ENCODE assay signal across 10 cellular contexts in genomic region chr13:29902632-29903305, GRCh38. TPM values are rescaled to one million over a fixed set of nuclear protein-coding genes. Genes with fewer than 3 reads are reported as not detected.
DNase-seq lines count a peak whose midpoint lies in the region; ATAC-seq and TF ChIP-seq lines count a peak whose summit lies in the region.
"Had no signal": no experiment of that assay in that cellular context is flagged by ENCODE, and none has a peak within 500 bp of the region (broad histone marks: within the 10 kb centered on the region; RNA-seq: fewer than 3 reads in every experiment).

No MANE protein-coding gene starts in this region.

- ATAC-seq in GM19328 (IDR thresholded peaks at IDR 0.05; ENCODE audit: unreplicated experiment) = no peak
- ATAC-seq: Panc1 had no signal

- peak overlapping the region; percentile 43 to 99 (median 93) for H3K27ac Mint-ChIP-seq in CD8-positive, alpha-beta memory T cell
- H3K27ac Mint-ChIP-seq: WTC11 had no signal

- H3K36me3 ChIP-seq in CD8-positive, alpha-beta memory T cell (ENCODE audit: insufficient read depth, low read length) = no peaks in the 10 kb centered on the region
- H3K36me3 ChIP-seq in SJCRH30 = no peaks in the 10 kb centered on the region
- no peaks in the 10 kb centered on the region for H3K36me3 ChIP-seq in effector memory CD4-positive, alpha-beta T cell (ENCODE audit: control insufficient read depth, insufficient read depth, low read length)
- H3K36me3 ChIP-seq in rectal smooth muscle tissue (ENCODE audit: control insufficient read depth, insufficient read depth, low read length) = no peaks in the 10 kb centered on the region

- no peaks in the 10 kb centered on the region for H3K9me3 ChIP-seq in CD8-positive, alpha-beta memory T cell (ENCODE audit: low read length)
- H3K9me3 ChIP-seq in SJCRH30 (replicated peaks) = peaks cover 10% of the 10 kb centered on the region
- no peaks in the 10 kb centered on the region for H3K9me3 ChIP-seq in effector memory CD4-positive, alpha-beta T cell (ENCODE audit: control insufficient read depth, low read length)

- H3K4me1 Mint-ChIP-seq in CD8-positive, alpha-beta memory T cell = peaks cover 29 to 34% (median 30%) of the 10 kb centered on the region in 3 donors

- no peaks in the 10 kb centered on the region for H3K9me3 Mint-ChIP-seq in CD8-positive, alpha-beta memory T cell

- no peaks in the 10 kb centered on the region for H3K27me3 ChIP-seq in CD8-positive, alpha-beta memory T cell (ENCODE audit: insufficient read depth, low read length, poor library complexity, severe bottlenecking)
- H3K27me3 ChIP-seq in SJCRH30 (no peaks in the 10 kb centered on the region), rectal smooth muscle tissue (ENCODE audit: control insufficient read depth, insufficient read depth, low read length) (no peaks in the 10 kb centered on the region)
- H3K27me3 ChIP-seq in effector memory CD4-positive, alpha-beta T cell (replicated peaks; ENCODE audit: control insufficient read depth, insufficient read depth, low read length, poor library complexity, severe bottlenecking) = no peaks in the 10 kb centered on the region

- H3K9ac ChIP-seq in rectal smooth muscle tissue (ENCODE audit: low read length) = no peak overlapping the region

- H3K36me3 Mint-ChIP-seq in CD8-positive, alpha-beta memory T cell = no peaks in the 10 kb centered on the region

- no peaks in the 10 kb centered on the region for H3K27me3 Mint-ChIP-seq in CD8-positive, alpha-beta memory T cell

- peaks cover 19% of the 10 kb centered on the region for H3K4me1 ChIP-seq in CD8-positive, alpha-beta memory T cell (ENCODE audit: insufficient read depth, low read length)
- H3K4me1 ChIP-seq in SJCRH30 (peaks cover 14% of the 10 kb centered on the region), rectal smooth muscle tissue (ENCODE audit: control insufficient read depth, insufficient read depth, low read length) (no peaks in the 10 kb centered on the region)
- peaks cover 9% of the 10 kb centered on the region for H3K4me1 ChIP-seq in effector memory CD4-positive, alpha-beta T cell (ENCODE audit: control insufficient read depth, insufficient read depth, low read length, poor library complexity, severe bottlenecking)

- CTCF ChIA-PET in CD8-positive, alpha-beta memory T cell (lab: Charles Lee) = interaction anchor here (0.9 to 2.1 kb wide), 4 partner anchors 21 to 212 kb away, joined by 3 to 7 read pairs (median 4); no protein-coding TSS in a partner anchor
- CTCF ChIA-PET in HEK293T (lab: Yijun Ruan, JAX) = interaction anchor here (0.8 kb wide), 1 partner anchor 50 kb away, joined by 4 read pairs; no protein-coding TSS in a partner anchor

- no peak for DNase-seq in CD8-positive, alpha-beta memory T cell
- DNase-seq in SJCRH30 (no peak), amniotic stem cell (lab: John Stamatoyannopoulos, UW) (no peak), HEK293T (ENCODE audit: extremely low spot score) (no peak)
- no peak for DNase-seq in effector memory CD4-positive, alpha-beta T cell
- DNase-seq: stimulated activated CD4-positive, alpha-beta T cell treated with anti-CD3 and anti-CD28 coated beads, Interleukin-1b, Interleukin-23, amount 100 ng/mL, for 48 hours had no signal

- peak overlapping the region; percentile 47 for H3K4me3 ChIP-seq in CD8-positive, alpha-beta memory T cell (ENCODE audit: low read length)
- H3K4me3 ChIP-seq in SJCRH30 (peak overlapping the region; percentile 6; the same call in 1 of the 2 replicates), rectal smooth muscle tissue (ENCODE audit: low read length) (peak overlapping the region; percentile 14)
- H3K4me3 ChIP-seq in effector memory CD4-positive, alpha-beta T cell (ENCODE audit: insufficient read depth, low read depth, low read length, poor library complexity, severe bottlenecking) = peak overlapping the region; percentile 39

- peak overlapping the region; percentile 53 to 93 (median 90) for H3K4me3 Mint-ChIP-seq in CD8-positive, alpha-beta memory T cell
- H3K4me3 Mint-ChIP-seq: WTC11 had no signal

- POLR2A ChIA-PET in CD8-positive, alpha-beta memory T cell (lab: Charles Lee) = interaction anchor here (1.7 to 2.7 kb wide), 3 partner anchors 33 to 53 kb away, joined by 6 to 19 read pairs (median 12); partner anchors contain the start of gene UBL3
- POLR2A ChIA-PET in HEK293T (lab: Yijun Ruan, JAX) = no interaction called here

- no peak overlapping the region for H3K27ac ChIP-seq in CD8-positive, alpha-beta memory T cell (ENCODE audit: low read depth, low read length)
- H3K27ac ChIP-seq in SJCRH30 = peak overlapping the region; percentile 73
- H3K27ac ChIP-seq in effector memory CD4-positive, alpha-beta T cell (ENCODE audit: insufficient read depth, low read length, poor library complexity, severe bottlenecking) = peak overlapping the region; percentile 39
- H3K27ac ChIP-seq in rectal smooth muscle tissue (ENCODE audit: low read depth, low read length) = no peak overlapping the region

TF ChIP-seq in HEK293T, 16 proteins besides CTCF, POLR2A, EP300 and RAD21:
- no peak for TF ChIP-seq ARNT (IDR thresholded peaks at IDR 0.05)
- no peak for TF ChIP-seq ELF4 (IDR thresholded peaks at IDR 0.05)
- no peak for TF ChIP-seq SP1 (IDR thresholded peaks at IDR 0.05)
- no peak for TF ChIP-seq FOXA1 (IDR thresholded peaks at IDR 0.05)
- TF ChIP-seq FOXM1 (IDR thresholded peaks at IDR 0.05; ENCODE audit: borderline replicate concordance) = no peak
- TF ChIP-seq NFRKB (IDR thresholded peaks at IDR 0.05) = no peak
- no peak for TF ChIP-seq BHLHE40 (IDR thresholded peaks at IDR 0.05; ENCODE audit: borderline replicate concordance)
- TF ChIP-seq, protein P1, sequence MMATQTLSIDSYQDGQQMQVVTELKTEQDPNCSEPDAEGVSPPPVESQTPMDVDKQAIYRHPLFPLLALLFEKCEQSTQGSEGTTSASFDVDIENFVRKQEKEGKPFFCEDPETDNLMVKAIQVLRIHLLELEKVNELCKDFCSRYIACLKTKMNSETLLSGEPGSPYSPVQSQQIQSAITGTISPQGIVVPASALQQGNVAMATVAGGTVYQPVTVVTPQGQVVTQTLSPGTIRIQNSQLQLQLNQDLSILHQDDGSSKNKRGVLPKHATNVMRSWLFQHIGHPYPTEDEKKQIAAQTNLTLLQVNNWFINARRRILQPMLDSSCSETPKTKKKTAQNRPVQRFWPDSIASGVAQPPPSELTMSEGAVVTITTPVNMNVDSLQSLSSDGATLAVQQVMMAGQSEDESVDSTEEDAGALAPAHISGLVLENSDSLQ (IDR thresholded peaks at IDR 0.05) = no peak
- no peak for TF ChIP-seq SUZ12 (IDR thresholded peaks at IDR 0.05)
- TF ChIP-seq HDGF (IDR thresholded peaks at IDR 0.05; ENCODE audit: borderline replicate concordance) = no peak
- TF ChIP-seq ZNF384 (IDR thresholded peaks at IDR 0.05) = no peak
- TF ChIP-seq LEF1 (IDR thresholded peaks at IDR 0.05; ENCODE audit: borderline replicate concordance) = no peak
- no peak for TF ChIP-seq FOXK2 (IDR thresholded peaks at IDR 0.05)
- no peak for TF ChIP-seq CTBP1 (IDR thresholded peaks at IDR 0.05; ENCODE audit: borderline replicate concordance)
- no peak for TF ChIP-seq L3MBTL2 (conservative IDR thresholded peaks at IDR 0.05)
- no peak for TF ChIP-seq TARDBP (IDR thresholded peaks at IDR 0.05)
TF ChIP-seq in HEK293T: peak in this region for 0.

RNA-seq across cellular contexts. Expression of gene UBL3, which starts 52.4 kb away (rescaled TPM):
- total RNA-seq in CD8-positive, alpha-beta memory T cell = 10 to 100 TPM; 15.0 to 15.2 TPM
- 37.0 TPM for polyA plus RNA-seq in CD8-positive, alpha-beta memory T cell
- 19.4 and 20.9 TPM in 2 replicates for total RNA-seq in SJCRH30 (2014; rRNA removed; shearing (Covaris generic))

Comparison
In these comparisons a context has a peak if more than half of its experiments do, and no peak if none do; other contexts are left out.
1. H3K27ac ChIP-seq: peak in SJCRH30 (single experiment) and effector memory CD4-positive, alpha-beta T cell (single experiment); none in CD8-positive, alpha-beta memory T cell (single experiment) and rectal smooth muscle tissue (single experiment).
2. Peak in every context shown above with its lines, with median percentiles within 50 percentile points of each other: H3K4me3 ChIP-seq.